ENCODE assay signal across 16 cellular contexts in the genomic region with DNA sequence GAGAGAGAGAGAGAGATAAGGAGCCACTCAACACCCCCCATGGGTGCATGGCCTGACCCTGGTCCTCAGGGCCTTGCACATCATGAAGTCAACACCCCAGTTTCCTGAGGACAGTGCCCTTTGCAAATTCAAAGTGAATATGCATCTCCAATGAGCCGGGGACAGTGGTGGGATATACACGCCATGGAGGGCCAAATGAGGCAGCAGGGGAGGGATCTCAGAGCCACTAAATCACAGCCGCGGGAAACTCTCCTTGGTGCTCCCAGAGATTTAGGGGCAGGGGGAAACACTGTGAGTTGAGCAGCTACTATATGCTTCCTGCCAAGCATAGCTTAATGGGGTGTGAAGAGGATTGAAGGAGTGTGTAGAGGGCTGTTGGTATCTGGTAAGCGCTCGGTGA. TPM values are rescaled to one million over a fixed set of nuclear protein-coding genes. Genes with fewer than 3 reads are reported as not detected.
DNase-seq lines count a peak whose midpoint lies in the region; ATAC-seq and TF ChIP-seq lines count a peak whose summit lies in the region.
"Had no signal": no experiment of that assay in that cellular context is flagged by ENCODE, and none has a peak within 500 bp of the region (broad histone marks: within the 10 kb centered on the region; RNA-seq: fewer than 3 reads in every experiment).

No MANE protein-coding gene starts in this region.

- no peaks in the 10 kb centered on the region for H3K36me3 Mint-ChIP-seq in activated naive CD4-positive, alpha-beta T cell treated with anti-CD3 and anti-CD28 coated beads, Interleukin-2, amount 10 ng/mL, durations not matched to agents 7 days and 5 days
- H3K36me3 Mint-ChIP-seq in activated naive CD4-positive, alpha-beta T cell treated with anti-CD3 and anti-CD28 coated beads for 36 hours (ENCODE audit: low read depth) = no peaks in the 10 kb centered on the region
- H3K36me3 Mint-ChIP-seq in endodermal cell (ENCODE audit: low read depth) = no peaks in the 10 kb centered on the region
- H3K36me3 Mint-ChIP-seq: CD4-positive, CD25-positive, alpha-beta regulatory T cell had no signal

- CTCF ChIA-PET in activated naive CD4-positive, alpha-beta T cell treated with anti-CD3 and anti-CD28 coated beads, Interleukin-2, amount 10 ng/mL, durations not matched to agents 7 days and 5 days (lab: Charles Lee) = no interaction called here
- CTCF ChIA-PET in activated naive CD4-positive, alpha-beta T cell treated with anti-CD3 and anti-CD28 coated beads for 36 hours (lab: Charles Lee) = no interaction called here

- no peak overlapping the region for H3K27ac Mint-ChIP-seq in activated naive CD4-positive, alpha-beta T cell treated with anti-CD3 and anti-CD28 coated beads, Interleukin-2, amount 10 ng/mL, durations not matched to agents 7 days and 5 days
- no peak overlapping the region for H3K27ac Mint-ChIP-seq in activated naive CD4-positive, alpha-beta T cell treated with anti-CD3 and anti-CD28 coated beads for 36 hours
- no peak overlapping the region for H3K27ac Mint-ChIP-seq in endodermal cell
- H3K27ac Mint-ChIP-seq: CD4-positive, CD25-positive, alpha-beta regulatory T cell had no signal

- H3K4me1 ChIP-seq in RWPE2 (ENCODE audit: insufficient read depth, poor library complexity, severe bottlenecking) (no peaks in the 10 kb centered on the region), endodermal cell (ENCODE audit: control insufficient read depth, insufficient read depth, low read length) (peaks cover 30% of the 10 kb centered on the region), upper lobe of right lung (no peaks in the 10 kb centered on the region)

- H3K36me3 ChIP-seq in RWPE2 (ENCODE audit: low read depth) (no peaks in the 10 kb centered on the region), endodermal cell (ENCODE audit: control insufficient read depth, insufficient read depth, low read length) (no peaks in the 10 kb centered on the region), upper lobe of right lung (no peaks in the 10 kb centered on the region)
- H3K36me3 ChIP-seq: BLaER1 treated with 17β-estradiol and CSF1 and Interleukin-3, amounts not matched to agents 10 nM and 100 nM had no signal

- ATAC-seq in RWPE2 (ENCODE audit: low read depth) (no peak), upper lobe of right lung (no peak), SK-N-SH treated with all-trans-retinoic acid at 6 μM for 48 hours (no peak), GM18870 (IDR thresholded peaks at IDR 0.05; ENCODE audit: unreplicated experiment) (no peak)
- ATAC-seq: HCT116, HepG2 had no signal

- H3K27me3 ChIP-seq in RWPE2 (ENCODE audit: insufficient read depth, poor library complexity, severe bottlenecking) = peaks cover 6% of the 10 kb centered on the region
- H3K27me3 ChIP-seq in endodermal cell (ENCODE audit: control insufficient read depth, insufficient read depth, low read length, poor library complexity, severe bottlenecking) = peaks cover 13% of the 10 kb centered on the region
- peaks cover 35% of the 10 kb centered on the region for H3K27me3 ChIP-seq in upper lobe of right lung

- no peak overlapping the region for H3K4me3 Mint-ChIP-seq in activated naive CD4-positive, alpha-beta T cell treated with anti-CD3 and anti-CD28 coated beads, Interleukin-2, amount 10 ng/mL, durations not matched to agents 7 days and 5 days
- no peak overlapping the region for H3K4me3 Mint-ChIP-seq in activated naive CD4-positive, alpha-beta T cell treated with anti-CD3 and anti-CD28 coated beads for 36 hours
- H3K4me3 Mint-ChIP-seq in endodermal cell = no peak overlapping the region
- H3K4me3 Mint-ChIP-seq: CD4-positive, CD25-positive, alpha-beta regulatory T cell had no signal

- DNase-seq in activated naive CD4-positive, alpha-beta T cell treated with anti-CD3 and anti-CD28 coated beads, Interleukin-2, amount 10 ng/mL, durations not matched to agents 7 days and 5 days = peak; percentile 13
- no peak for DNase-seq in activated naive CD4-positive, alpha-beta T cell treated with anti-CD3 and anti-CD28 coated beads for 36 hours
- DNase-seq in RWPE2 (ENCODE audit: low spot score) (peak; percentile 19), endodermal cell (peak; percentile 30), upper lobe of right lung (peak; percentile 27)
- DNase-seq in activated CD8-positive, alpha-beta memory T cell treated with anti-CD3 and anti-CD28 coated beads, Interleukin-2, amount 50 U/mL, for 48 hours = no peak
- DNase-seq: ACHN; CD4-positive, CD25-positive, alpha-beta regulatory T cell; DMS53; GF-D8 had no signal

- WGBS in endodermal cell (ENCODE audit: insufficient coverage in 1 of 2, insufficient read length in 1 of 2), 2 experiments = 93 to 96% methylated on average over 2 to 6 of the region's 6 CpGs

- TF ChIP-seq CTCF in RWPE2 (IDR thresholded peaks at IDR 0.05; ENCODE audit: poor library complexity, severe bottlenecking) (no peak), endodermal cell (conservative IDR thresholded peaks at IDR 0.05) (no peak), upper lobe of right lung (IDR thresholded peaks at IDR 0.05) (no peak)

- no peak overlapping the region for H3K9ac ChIP-seq in endodermal cell (ENCODE audit: extremely low read depth, low read length, poor library complexity, severe bottlenecking)
- H3K9ac ChIP-seq: BLaER1 treated with 17β-estradiol and CSF1 and Interleukin-3, amounts not matched to agents 10 nM and 100 nM had no signal

- H3K27ac ChIP-seq in RWPE2 (ENCODE audit: poor library complexity, severe bottlenecking) (no peak overlapping the region), endodermal cell (ENCODE audit: low read depth, low read length) (no peak overlapping the region), upper lobe of right lung (no peak overlapping the region)
- H3K27ac ChIP-seq: BLaER1 treated with 17β-estradiol and CSF1 and Interleukin-3, amounts not matched to agents 10 nM and 100 nM had no signal

- H3K9me3 ChIP-seq in RWPE2 (ENCODE audit: severe bottlenecking) = no peaks in the 10 kb centered on the region
- H3K9me3 ChIP-seq in endodermal cell (ENCODE audit: control insufficient read depth, low read length) = no peaks in the 10 kb centered on the region
- H3K9me3 ChIP-seq in upper lobe of right lung = no peaks in the 10 kb centered on the region

- no peaks in the 10 kb centered on the region for H3K9me3 Mint-ChIP-seq in activated naive CD4-positive, alpha-beta T cell treated with anti-CD3 and anti-CD28 coated beads, Interleukin-2, amount 10 ng/mL, durations not matched to agents 7 days and 5 days
- no peaks in the 10 kb centered on the region for H3K9me3 Mint-ChIP-seq in activated naive CD4-positive, alpha-beta T cell treated with anti-CD3 and anti-CD28 coated beads for 36 hours
- H3K9me3 Mint-ChIP-seq in endodermal cell = no peaks in the 10 kb centered on the region

- H3K4me1 Mint-ChIP-seq in activated naive CD4-positive, alpha-beta T cell treated with anti-CD3 and anti-CD28 coated beads, Interleukin-2, amount 10 ng/mL, durations not matched to agents 7 days and 5 days = peaks cover 3% of the 10 kb centered on the region
- peaks cover 16% of the 10 kb centered on the region for H3K4me1 Mint-ChIP-seq in activated naive CD4-positive, alpha-beta T cell treated with anti-CD3 and anti-CD28 coated beads for 36 hours (ENCODE audit: low read depth)
- peaks cover 43% of the 10 kb centered on the region for H3K4me1 Mint-ChIP-seq in endodermal cell

- peaks cover 63% of the 10 kb centered on the region for H3K27me3 Mint-ChIP-seq in activated naive CD4-positive, alpha-beta T cell treated with anti-CD3 and anti-CD28 coated beads, Interleukin-2, amount 10 ng/mL, durations not matched to agents 7 days and 5 days
- H3K27me3 Mint-ChIP-seq in activated naive CD4-positive, alpha-beta T cell treated with anti-CD3 and anti-CD28 coated beads for 36 hours (ENCODE audit: low read depth) = peaks cover 28% of the 10 kb centered on the region
- peaks cover 16% of the 10 kb centered on the region for H3K27me3 Mint-ChIP-seq in endodermal cell (ENCODE audit: insufficient read depth)

- intact Hi-C loops in activated naive CD4-positive, alpha-beta T cell treated with anti-CD3 and anti-CD28 coated beads for 36 hours (cut with micrococcal nuclease) = no loop called here
- intact Hi-C loops in upper lobe of right lung (cut with DNase I) = no loop called here

- H3K4me3 ChIP-seq in RWPE2 (ENCODE audit: severe bottlenecking) (no peak overlapping the region), endodermal cell (ENCODE audit: low read length) (no peak overlapping the region), upper lobe of right lung (no peak overlapping the region)
- H3K4me3 ChIP-seq: BLaER1 treated with 17β-estradiol and CSF1 and Interleukin-3, amounts not matched to agents 10 nM and 100 nM had no signal

TF ChIP-seq in SK-N-SH treated with all-trans-retinoic acid at 6 μM for 48 hours, 23 proteins besides CTCF, POLR2A, EP300 and RAD21:
- TF ChIP-seq ARNTL (CRISPR knock-in tag; IDR thresholded peaks at IDR 0.05; ENCODE audit: borderline replicate concordance, low read depth) = no peak
- no peak for TF ChIP-seq TOX (CRISPR knock-in tag; IDR thresholded peaks at IDR 0.05; ENCODE audit: borderline replicate concordance)
- TF ChIP-seq OSR1 (CRISPR knock-in tag; IDR thresholded peaks at IDR 0.05) = no peak
- TF ChIP-seq CSDC2 (CRISPR knock-in tag; IDR thresholded peaks at IDR 0.05) = no peak

RNA-seq across cellular contexts. Expression of gene MATN1, which starts 35.5 kb away (rescaled TPM):
- under 1 TPM; 0.36 to 0.37 TPM for total RNA-seq in activated naive CD4-positive, alpha-beta T cell treated with anti-CD3 and anti-CD28 coated beads for 36 hours
- total RNA-seq in endodermal cell (not detected), upper lobe of right lung (not detected)
- polyA plus RNA-seq in endodermal cell (2013, experiment 1 of 2) = 0.32 TPM
- polyA plus RNA-seq in endodermal cell (2013, experiment 2 of 2) = not detected
- total RNA-seq: A172 had no signal
- polyA plus RNA-seq: CD4-positive, CD25-positive, alpha-beta regulatory T cell had no signal

Comparison
In these comparisons a context has a peak if more than half of its experiments do, and no peak if none do; other contexts are left out.
1. DNase-seq: peak in activated naive CD4-positive, alpha-beta T cell treated with anti-CD3 and anti-CD28 coated beads, Interleukin-2, amount 10 ng/mL, durations not matched to agents 7 days and 5 days (single experiment), RWPE2 (single experiment), endodermal cell (single experiment) and upper lobe of right lung (single experiment); none in activated naive CD4-positive, alpha-beta T cell treated with anti-CD3 and anti-CD28 coated beads for 36 hours (single experiment) and activated CD8-positive, alpha-beta memory T cell treated with anti-CD3 and anti-CD28 coated beads, Interleukin-2, amount 50 U/mL, for 48 hours (single experiment).